ENCODE assay signal across 8 cellular contexts in genomic region chr19:33292595-33293254, GRCh38. TPM values are rescaled to one million over a fixed set of nuclear protein-coding genes. Genes with fewer than 3 reads are reported as not detected.
DNase-seq lines count a peak whose midpoint lies in the region; ATAC-seq and TF ChIP-seq lines count a peak whose summit lies in the region.

No MANE protein-coding gene starts in this region.

- H3K36me3 ChIP-seq in BLaER1: no peaks in the 10 kb centered on the region
- no peaks in the 10 kb centered on the region for H3K36me3 ChIP-seq in naive thymus-derived CD4-positive, alpha-beta T cell (ENCODE audit: control insufficient read depth in 2 of 3, insufficient read depth in 3 of 3, low read length in 3 of 3)

- no peaks in the 10 kb centered on the region for H3K27me3 ChIP-seq in BLaER1
- H3K27me3 ChIP-seq in naive thymus-derived CD4-positive, alpha-beta T cell (ENCODE audit: control insufficient read depth in 2 of 2, insufficient read depth in 2 of 2, low read length in 2 of 2): no peaks in the 10 kb centered on the region

- no peaks in the 10 kb centered on the region for H4K20me1 ChIP-seq in BLaER1

- CTCF ChIA-PET in naive thymus-derived CD4-positive, alpha-beta T cell (lab: Charles Lee): no interaction called here

- peaks cover 15% of the 10 kb centered on the region for H3K9me3 Mint-ChIP-seq in chondrocyte (ENCODE audit: low read depth)
- peaks cover 5 to 31% (median 16%) of the 10 kb centered on the region in 11 donors for H3K9me3 Mint-ChIP-seq in naive thymus-derived CD4-positive, alpha-beta T cell

- H3K4me2 ChIP-seq in BLaER1: peak overlapping the region; percentile 64

- no peak overlapping the region for H3K27ac ChIP-seq in BLaER1
- no peak overlapping the region for H3K27ac ChIP-seq in naive thymus-derived CD4-positive, alpha-beta T cell (ENCODE audit: low read depth, low read length)

- intact Hi-C loops in naive thymus-derived CD4-positive, alpha-beta T cell (cut with micrococcal nuclease): no loop called here

- TF ChIP-seq CTCF in chondrocyte (IDR thresholded peaks at IDR 0.05): no peak

- no peak overlapping the region for H3K27ac Mint-ChIP-seq in chondrocyte (ENCODE audit: unreplicated experiment)
- H3K27ac Mint-ChIP-seq in naive thymus-derived CD4-positive, alpha-beta T cell: no peak overlapping the region

- H3K4me3 ChIP-seq in BLaER1: no peak overlapping the region
- H3K4me3 ChIP-seq in naive thymus-derived CD4-positive, alpha-beta T cell (ENCODE audit: low read length): no peak overlapping the region

- ATAC-seq in naive thymus-derived CD4-positive, alpha-beta T cell: peak; percentile 53
- ATAC-seq in GM21390 (IDR thresholded peaks at IDR 0.05; ENCODE audit: unreplicated experiment) (no peak), GM21526 (IDR thresholded peaks at IDR 0.05; ENCODE audit: low FRiP score, unreplicated experiment) (no peak)
- no peak for ATAC-seq in activated CD4-positive, CD25-positive, alpha-beta regulatory T cell treated with anti-CD3 and anti-CD28 coated beads, Interleukin-2, amount 50 U/mL, for 24 hours

- no peak overlapping the region for H3K9ac ChIP-seq in BLaER1

- peaks cover 3% of the 10 kb centered on the region for H3K27me3 Mint-ChIP-seq in chondrocyte (ENCODE audit: low read depth)
- peaks cover 9 to 31% (median 19%) of the 10 kb centered on the region in 5 donors for H3K27me3 Mint-ChIP-seq in naive thymus-derived CD4-positive, alpha-beta T cell

- POLR2A ChIA-PET in naive thymus-derived CD4-positive, alpha-beta T cell (lab: Charles Lee): no interaction called here

- DNase-seq in LHCN-M2 (ENCODE audit: low read depth) (peak; percentile 19), chondrocyte (ENCODE audit: low spot score) (peak; percentile 68)
- no peak for DNase-seq in naive thymus-derived CD4-positive, alpha-beta T cell
- no peak for DNase-seq in activated CD4-positive, CD25-positive, alpha-beta regulatory T cell (lab: John Stamatoyannopoulos, UW)

- peaks cover 27% of the 10 kb centered on the region for H3K9me3 ChIP-seq in BLaER1
- H3K9me3 ChIP-seq in naive thymus-derived CD4-positive, alpha-beta T cell (ENCODE audit: control insufficient read depth in 2 of 3, low read length in 3 of 3): peaks cover 0 to 20% (median 0%) of the 10 kb centered on the region in 3 experiments

- H3K4me3 Mint-ChIP-seq in chondrocyte (ENCODE audit: unreplicated experiment): no peak overlapping the region
- no peak overlapping the region for H3K4me3 Mint-ChIP-seq in naive thymus-derived CD4-positive, alpha-beta T cell

- H3K36me3 Mint-ChIP-seq in chondrocyte (ENCODE audit: low read depth): no peaks in the 10 kb centered on the region
- peaks cover 2 to 12% (median 6%) of the 10 kb centered on the region in 5 donors for H3K36me3 Mint-ChIP-seq in naive thymus-derived CD4-positive, alpha-beta T cell

- peaks cover 27% of the 10 kb centered on the region for H3K4me1 ChIP-seq in BLaER1
- no peaks in the 10 kb centered on the region for H3K4me1 ChIP-seq in naive thymus-derived CD4-positive, alpha-beta T cell (ENCODE audit: control insufficient read depth in 2 of 2, insufficient read depth in 2 of 2, low read length in 2 of 2)

- peaks cover 7% of the 10 kb centered on the region for H3K4me1 Mint-ChIP-seq in chondrocyte (ENCODE audit: low read depth)
- H3K4me1 Mint-ChIP-seq in naive thymus-derived CD4-positive, alpha-beta T cell: peaks cover 0 to 9% (median 0%) of the 10 kb centered on the region in 7 donors

RNA-seq across cellular contexts. Expression of gene CEBPA, which starts 9.6 kb away (rescaled TPM):
- 0.17 and 0.19 TPM in 2 replicates for total RNA-seq in LHCN-M2 (2014; rRNA removed)
- polyA plus RNA-seq in LHCN-M2 (2012): not detected
- 0.56 to 2.2 TPM (median 1.7 TPM) in 3 replicates for total RNA-seq in chondrocyte
- 10 to 100 TPM in 1 of 5 experiments, 1 to 10 TPM in 3, under 1 TPM in 1; 0.22 to 26.2 (median 1.9) TPM for total RNA-seq in naive thymus-derived CD4-positive, alpha-beta T cell
- polyA plus RNA-seq in naive thymus-derived CD4-positive, alpha-beta T cell: not detected

Comparison
In these comparisons a context has a peak if more than half of its experiments do, and no peak if none do; other contexts are left out.
1. DNase-seq: peak in LHCN-M2 (single experiment) and chondrocyte (single experiment); none in naive thymus-derived CD4-positive, alpha-beta T cell (0 of 9) and activated CD4-positive, CD25-positive, alpha-beta regulatory T cell (0 of 4).